22 cellular contexts compared by ENCODE assay signal in genomic region chr3:143563786-143564185, GRCh38.
"Had no signal": no experiment of that assay in that cellular context is flagged by ENCODE, and none has a peak within 500 bp of the region (broad histone marks: within the 10 kb centered on the region; RNA-seq: fewer than 3 reads in every experiment).

No MANE protein-coding gene starts in this region.

- H3K36me3 ChIP-seq: SJSA1 had no signal

- H3K27me3 ChIP-seq: SJSA1 had no signal

- DNase-seq: IMR-90, Kasumi-1, MM.1S, NCI-H1092 treated with DMSO at 0.1 percent for 48 hours, NCI-H1436, NCI-H187, NCI-H2029, NCI-H2081 treated with DMSO at 0.1 percent for 48 hours, NCI-H2171, NCI-H226, NCI-H446, NCI-H510A, NCI-H524 treated with DMSO at 0.1 percent for 48 hours, NCI-H69, NCI-H774, Right ventricle myocardium superior, RPMI8226, SIG-M5 had no signal

- H3K4me1 ChIP-seq: SJSA1 had no signal

- H3K9me3 ChIP-seq: SJSA1 had no signal

- H3K27ac ChIP-seq: KMS-11, SJSA1, SK-N-MC had no signal

- ATAC-seq: HepG2 had no signal

- H3K4me3 ChIP-seq: SJSA1, SK-N-MC had no signal
